In genomic region chr17:2034806-2035548, GRCh38 we compare ENCODE assay signal across 21 cellular contexts. TPM values are rescaled to one million over a fixed set of nuclear protein-coding genes. Genes with fewer than 3 reads are reported as not detected.
DNase-seq lines count a peak whose midpoint lies in the region; ATAC-seq and TF ChIP-seq lines count a peak whose summit lies in the region.
"Had no signal": no experiment of that assay in that cellular context is flagged by ENCODE, and none has a peak within 500 bp of the region (broad histone marks: within the 10 kb centered on the region; RNA-seq: fewer than 3 reads in every experiment).

No MANE protein-coding gene starts in this region.

- H3K27me3 Mint-ChIP-seq in endothelial cell (ENCODE audit: unreplicated experiment): peaks cover 2% of the 10 kb centered on the region
- H3K27me3 Mint-ChIP-seq in natural killer cell (ENCODE audit: low read depth in 2 of 2): no peaks in the 10 kb centered on the region
- H3K27me3 Mint-ChIP-seq: activated B cell treated with CpG ODN at 0.5 μM for 24 hours had no signal

- DNase-seq in DMS 273 (lab: John Stamatoyannopoulos, UW; ENCODE audit: unreplicated experiment): peak; percentile 31
- no peak for DNase-seq in DMS 273 treated with DMSO at 0.1 percent for 48 hours (lab: John Stamatoyannopoulos, UW)
- peak; percentile 70 for DNase-seq in LHCN-M2 (ENCODE audit: low read depth)
- DNase-seq in fibroblast of lung (ENCODE audit: low read depth in 2 of 2): peak; percentile 80 to 86
- DNase-seq in skeletal muscle cell (ENCODE audit: low read depth): peak; percentile 82
- no peak for DNase-seq in endothelial cell (ENCODE audit: low spot score)
- DNase-seq in NCI-H510A (lab: John Stamatoyannopoulos, UW): no peak
- DNase-seq in natural killer cell: no peak
- DNase-seq: activated B cell treated with CpG ODN at 0.5 μM for 24 hours; activated effector memory CD4-positive, alpha-beta T cell treated with Interleukin-2 at 50 U/mL for 16 hours; amygdala; GDM1; left cardiac atrium; NCI-H187 treated with DMSO at 0.1 percent for 48 hours; NCI-H774; stimulated activated CD4-positive, alpha-beta T cell treated with anti-CD3 and anti-CD28 coated beads, Interleukin-4, amount 100 ng/mL, for 24 hours; SW 1271; thyroid gland had no signal

- H3K4me2 ChIP-seq in fibroblast of lung (ENCODE audit: extremely low read depth, insufficient read depth, low read length): no peak overlapping the region
- H3K4me2 ChIP-seq: hepatocyte had no signal

- H3K9me3 ChIP-seq in fibroblast of lung (ENCODE audit: control insufficient read depth, insufficient read depth, low read depth, low read length): no peaks in the 10 kb centered on the region
- H3K9me3 ChIP-seq: thyroid gland had no signal

- no peaks in the 10 kb centered on the region for H3K27me3 ChIP-seq in fibroblast of lung (ENCODE audit: control insufficient read depth, insufficient read depth, low read length)
- H3K27me3 ChIP-seq: hepatocyte, thyroid gland had no signal

- H3K36me3 Mint-ChIP-seq in endothelial cell (ENCODE audit: low read depth, unreplicated experiment): peaks cover 14% of the 10 kb centered on the region
- no peaks in the 10 kb centered on the region for H3K36me3 Mint-ChIP-seq in natural killer cell

- intact Hi-C loops in natural killer cell (cut with micrococcal nuclease): loop anchor here (10.0 kb wide), 1 partner anchor 320 kb away; the partner anchor contains the start of gene TLCD2

- no peaks in the 10 kb centered on the region for H3K9me3 Mint-ChIP-seq in endothelial cell (ENCODE audit: unreplicated experiment)
- H3K9me3 Mint-ChIP-seq in natural killer cell: no peaks in the 10 kb centered on the region
- H3K9me3 Mint-ChIP-seq: activated B cell treated with CpG ODN at 0.5 μM for 24 hours had no signal

- no peak overlapping the region for H2AFZ ChIP-seq in fibroblast of lung (ENCODE audit: low read length)
- H2AFZ ChIP-seq: hepatocyte had no signal

- peak overlapping the region; percentile 20 for H3K27ac ChIP-seq in fibroblast of lung (ENCODE audit: insufficient read depth, low read length)
- H3K27ac ChIP-seq: 22Rv1, hepatocyte, thyroid gland had no signal

- TF ChIP-seq CTCF in fibroblast of lung (conservative IDR thresholded peaks at IDR 0.05 in 1 of 2, IDR thresholded peaks at IDR 0.05 in 1 of 2; ENCODE audit: low read depth in 1 of 2, low read length in 2 of 2) (no peak), endothelial cell (IDR thresholded peaks at IDR 0.05; ENCODE audit: unreplicated experiment) (no peak), natural killer cell (IDR thresholded peaks at IDR 0.05) (no peak)

- peaks cover 15% of the 10 kb centered on the region for H3K4me1 ChIP-seq in fibroblast of lung (ENCODE audit: control insufficient read depth, extremely low read depth, insufficient read depth, low read length)

- H3K79me2 ChIP-seq in fibroblast of lung (ENCODE audit: control insufficient read depth, insufficient read depth, low read length): peaks cover 6% of the 10 kb centered on the region

- H3K27ac Mint-ChIP-seq in endothelial cell (ENCODE audit: unreplicated experiment) (no peak overlapping the region), natural killer cell (no peak overlapping the region)
- H3K27ac Mint-ChIP-seq: activated B cell treated with CpG ODN at 0.5 μM for 24 hours had no signal

- H3K4me3 Mint-ChIP-seq in endothelial cell (ENCODE audit: unreplicated experiment) (no peak overlapping the region), natural killer cell (no peak overlapping the region)
- H3K4me3 Mint-ChIP-seq: activated B cell treated with CpG ODN at 0.5 μM for 24 hours had no signal

- no peak overlapping the region for H3K4me3 ChIP-seq in fibroblast of lung (replicated peaks in 1 of 4; ENCODE audit: control extremely low read depth in 1 of 4, insufficient read depth in 1 of 4, low read depth in 3 of 4, low read length in 4 of 4)
- no peak overlapping the region for H3K4me3 ChIP-seq in skeletal muscle cell (ENCODE audit: low read depth, low read length)
- H3K4me3 ChIP-seq: hepatocyte, thyroid gland had no signal

- no peak overlapping the region for H3K9ac ChIP-seq in fibroblast of lung (ENCODE audit: insufficient read depth, low read length)

- no peak for ATAC-seq in natural killer cell
- ATAC-seq: left cardiac atrium had no signal

- H3K36me3 ChIP-seq in fibroblast of lung (ENCODE audit: control insufficient read depth, insufficient read depth, low read length): peaks cover 13% of the 10 kb centered on the region

- peaks cover 5% of the 10 kb centered on the region for H3K4me1 Mint-ChIP-seq in endothelial cell (ENCODE audit: unreplicated experiment)
- H3K4me1 Mint-ChIP-seq in natural killer cell: peaks cover 11% of the 10 kb centered on the region in 2 donors

- no peaks in the 10 kb centered on the region for H4K20me1 ChIP-seq in fibroblast of lung (ENCODE audit: control insufficient read depth, extremely low read depth, insufficient read depth, low read length)

RNA-seq across cellular contexts. Expression of gene DPH1, which starts 5.0 kb away (rescaled TPM):
- total RNA-seq in LHCN-M2 (2014; rRNA removed) (33.5 and 33.9 TPM in 2 replicates), fibroblast of lung (21.3 and 23.1 TPM in 2 replicates), endothelial cell (ENCODE audit: unreplicated experiment) (27.1 TPM), natural killer cell (10 to 100 TPM; 60.2 to 65.2 (median 63.2) TPM)
- 23.4 TPM for polyA plus RNA-seq in LHCN-M2 (2012)
- 28.5 and 31.3 TPM in 2 replicates for polyA plus RNA-seq in fibroblast of lung
- polyA plus RNA-seq in fibroblast of lung (2012): 33.4 and 34.1 TPM in 2 replicates
- polyA minus RNA-seq in fibroblast of lung (ENCODE audit: low replicate concordance): 194 and 205 TPM in 2 replicates

RNA-seq across cellular contexts. Expression of gene OVCA2, which starts 6.8 kb away (rescaled TPM):
- 77.3 and 85.7 TPM in 2 replicates for total RNA-seq in LHCN-M2 (2014; rRNA removed)
- polyA plus RNA-seq in LHCN-M2 (2012): 60.6 TPM
- total RNA-seq in fibroblast of lung: 40.6 and 41.1 TPM in 2 replicates
- polyA plus RNA-seq in fibroblast of lung: 27.9 and 41.8 TPM in 2 replicates
- 21.1 and 44.6 TPM in 2 replicates for polyA plus RNA-seq in fibroblast of lung (2012)
- 17.5 and 21.0 TPM in 2 replicates for polyA minus RNA-seq in fibroblast of lung (ENCODE audit: low replicate concordance)
- 32.7 TPM for total RNA-seq in endothelial cell (ENCODE audit: unreplicated experiment)
- 10 to 100 TPM; 27.9 to 33.8 (median 28.5) TPM for total RNA-seq in natural killer cell

RNA-seq across cellular contexts. Expression of gene RTN4RL1, which starts 9.8 kb away (rescaled TPM):
- total RNA-seq in LHCN-M2 (2014; rRNA removed) (0.64 and 0.69 TPM in 2 replicates), fibroblast of lung (0.51 and 0.83 TPM in 2 replicates), endothelial cell (ENCODE audit: unreplicated experiment) (not detected), natural killer cell (under 1 TPM in 2 of 3 donors, not detected in 1; 0.15 to 0.23 TPM)
- polyA plus RNA-seq in LHCN-M2 (2012): 0.27 TPM
- polyA plus RNA-seq in fibroblast of lung: 0.14 and 0.39 TPM in 2 replicates
- 0.40 and 0.76 TPM in 2 replicates for polyA plus RNA-seq in fibroblast of lung (2012)
- 0.20 TPM in 1 of 2 replicates, not detected in the other for polyA minus RNA-seq in fibroblast of lung (ENCODE audit: low replicate concordance)
- total RNA-seq: activated B cell treated with CpG ODN at 0.5 μM for 24 hours, endothelial cell of umbilical vein had no signal

RNA-seq across cellular contexts. Expression of gene HIC1, which starts 19.9 kb away (rescaled TPM):
- total RNA-seq in LHCN-M2 (2014; rRNA removed) (7.5 and 8.8 TPM in 2 replicates), fibroblast of lung (29.1 and 30.0 TPM in 2 replicates), endothelial cell (ENCODE audit: unreplicated experiment) (0.72 TPM), natural killer cell (10 to 100 TPM; 19.2 to 26.4 (median 20.7) TPM)
- 3.7 TPM for polyA plus RNA-seq in LHCN-M2 (2012)
- polyA plus RNA-seq in fibroblast of lung: 8.2 and 11.3 TPM in 2 replicates
- 31.7 and 32.0 TPM in 2 replicates for polyA plus RNA-seq in fibroblast of lung (2012)
- 14.0 and 15.0 TPM in 2 replicates for polyA minus RNA-seq in fibroblast of lung (ENCODE audit: low replicate concordance)

Comparison
In these comparisons a context has a peak if more than half of its experiments do, and no peak if none do; other contexts are left out.
1. DNase-seq: peak in DMS 273 (single experiment), LHCN-M2 (single experiment), fibroblast of lung (2 of 2) and skeletal muscle cell (single experiment); none in DMS 273 treated with DMSO at 0.1 percent for 48 hours (single experiment), endothelial cell (single experiment), NCI-H510A (single experiment) and natural killer cell (single experiment).